24 cellular contexts compared by ENCODE assay signal in the genomic region with DNA sequence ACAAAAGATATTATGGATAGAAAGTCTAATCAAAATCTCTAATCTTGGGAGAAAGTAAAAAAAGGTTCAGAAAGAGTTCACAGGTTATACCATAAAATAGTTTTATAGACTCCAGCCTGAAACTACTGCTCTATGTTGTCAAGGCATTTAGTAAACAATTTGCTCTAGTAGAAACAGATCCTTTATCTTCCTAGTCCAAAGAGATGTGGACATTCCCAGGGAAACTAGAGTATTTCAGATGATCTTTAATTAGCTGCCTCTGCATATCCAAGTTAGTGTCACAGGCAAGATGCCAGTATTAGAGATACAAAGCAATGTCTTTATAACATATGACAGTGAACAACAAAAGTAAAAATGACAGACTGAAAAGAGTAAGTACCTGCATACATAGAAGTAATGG.
"Had no signal": no experiment of that assay in that cellular context is flagged by ENCODE, and none has a peak within 500 bp of the region (broad histone marks: within the 10 kb centered on the region; RNA-seq: fewer than 3 reads in every experiment).

No MANE protein-coding gene starts in this region.

- H3K27me3 ChIP-seq: pancreas, suprapubic skin, tibial artery, upper lobe of right lung had no signal

- H3K27ac ChIP-seq: left ventricle myocardium inferior, pancreas, prostate gland, skin epidermis, suprapubic skin, thoracic aorta, tibial artery, upper lobe of right lung had no signal

- H3K9me3 ChIP-seq: mucosa of descending colon, pancreas, prostate gland, suprapubic skin, thoracic aorta, tibial artery, upper lobe of right lung had no signal

- H3K36me3 Mint-ChIP-seq: naive thymus-derived CD4-positive, alpha-beta T cell; stimulated activated effector memory CD8-positive, alpha-beta T cell treated with anti-CD3 and anti-CD28 coated beads, Interleukin-12 subunit alpha, Interleukin-12 subunit beta, amount 100 ng/mL, for 72 hours had no signal

- H3K4me3 ChIP-seq: left ventricle myocardium inferior, lung, mucosa of descending colon, pancreas, prostate gland, skin epidermis, suprapubic skin, thoracic aorta, tibial artery, upper lobe of right lung had no signal

- FAIRE-seq: pancreas, urothelium cell line had no signal

- ATAC-seq: mucosa of descending colon; naive thymus-derived CD4-positive, alpha-beta T cell; natural killer cell treated with Interleukin-12 subunit alpha and Interleukin-12 subunit beta and Interleukin-15 and Interleukin-18, amount 100 ng/mL, for 72 hours; pancreas; right cardiac atrium; sciatic nerve; stimulated activated effector memory CD8-positive, alpha-beta T cell treated with anti-CD3 and anti-CD28 coated beads, Interleukin-12 subunit alpha, Interleukin-12 subunit beta, amount 100 ng/mL, for 72 hours; upper lobe of right lung had no signal

- H3K36me3 ChIP-seq: left ventricle myocardium inferior, pancreas, prostate gland, suprapubic skin, thoracic aorta, tibial artery, upper lobe of right lung had no signal

- DNase-seq: islet precursor cell; left ventricle myocardium inferior; midbrain; mucosa of descending colon; naive thymus-derived CD4-positive, alpha-beta T cell; pancreas; posterior cingulate gyrus; retina; right cardiac atrium; stimulated activated CD4-positive, alpha-beta T cell treated with anti-CD3 and anti-CD28 coated beads, Interleukin-4, amount 100 ng/mL, for 24 hours; stimulated activated naive CD4-positive, alpha-beta T cell; tibial artery; trophoblast cell; upper lobe of right lung had no signal

- H3K4me3 Mint-ChIP-seq: naive thymus-derived CD4-positive, alpha-beta T cell; natural killer cell treated with Interleukin-12 subunit alpha and Interleukin-12 subunit beta and Interleukin-15 and Interleukin-18, amount 100 ng/mL, for 72 hours; stimulated activated effector memory CD8-positive, alpha-beta T cell treated with anti-CD3 and anti-CD28 coated beads, Interleukin-12 subunit alpha, Interleukin-12 subunit beta, amount 100 ng/mL, for 72 hours; stimulated activated naive CD8-positive, alpha-beta T cell treated with anti-CD3 and anti-CD28 coated beads, Interleukin-15, Interleukin-2, amounts not matched to agents 100 ng/mL and 50 ng/mL, for 24 hours had no signal

- H3K4me1 Mint-ChIP-seq: naive thymus-derived CD4-positive, alpha-beta T cell; stimulated activated effector memory CD8-positive, alpha-beta T cell treated with anti-CD3 and anti-CD28 coated beads, Interleukin-12 subunit alpha, Interleukin-12 subunit beta, amount 100 ng/mL, for 72 hours had no signal

- H3K27me3 Mint-ChIP-seq: naive thymus-derived CD4-positive, alpha-beta T cell; natural killer cell treated with Interleukin-12 subunit alpha and Interleukin-12 subunit beta and Interleukin-15 and Interleukin-18, amount 100 ng/mL, for 72 hours; stimulated activated naive CD8-positive, alpha-beta T cell treated with anti-CD3 and anti-CD28 coated beads, Interleukin-15, Interleukin-2, amounts not matched to agents 100 ng/mL and 50 ng/mL, for 24 hours had no signal

- H3K27ac Mint-ChIP-seq: naive thymus-derived CD4-positive, alpha-beta T cell; natural killer cell treated with Interleukin-12 subunit alpha and Interleukin-12 subunit beta and Interleukin-15 and Interleukin-18, amount 100 ng/mL, for 72 hours; stimulated activated effector memory CD8-positive, alpha-beta T cell treated with anti-CD3 and anti-CD28 coated beads, Interleukin-12 subunit alpha, Interleukin-12 subunit beta, amount 100 ng/mL, for 72 hours; stimulated activated naive CD8-positive, alpha-beta T cell treated with anti-CD3 and anti-CD28 coated beads, Interleukin-15, Interleukin-2, amounts not matched to agents 100 ng/mL and 50 ng/mL, for 24 hours had no signal

- H3K4me1 ChIP-seq: left ventricle myocardium inferior, pancreas, prostate gland, suprapubic skin, tibial artery, upper lobe of right lung had no signal
